Comparison of ENCODE assay signal across 8 cellular contexts in the genomic region with DNA sequence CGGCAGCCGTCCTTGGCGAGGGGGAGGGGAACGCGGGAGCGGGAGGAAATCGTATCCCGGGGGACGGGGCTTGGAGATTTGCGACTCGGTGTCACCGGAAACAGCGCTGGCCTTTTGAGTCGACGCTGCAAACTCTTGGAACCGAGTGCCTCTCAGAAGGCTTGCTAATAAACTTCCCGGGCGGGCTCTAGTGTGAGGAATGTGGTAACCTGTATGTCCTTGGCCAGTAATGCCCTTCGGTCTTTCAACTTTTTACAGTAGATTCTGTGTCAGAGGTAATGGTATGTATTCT.
DNase-seq lines count a peak whose midpoint lies in the region; ATAC-seq and TF ChIP-seq lines count a peak whose summit lies in the region.

No MANE protein-coding gene starts in this region.

- peaks cover 0 to 9% of the 10 kb centered on the region in 2 donors for H3K36me3 Mint-ChIP-seq in activated T-cell treated with anti-CD3 and anti-CD28 coated beads, Interleukin-2, amount 50 U/mL, for 72 hours (ENCODE audit: insufficient read depth in 2 of 2)

- TF ChIP-seq POLR2A in spleen (IDR thresholded peaks at IDR 0.05): no peak

- H3K4me1 ChIP-seq in right cardiac atrium (ENCODE audit: control insufficient read depth, insufficient read depth, low read length) (peaks cover 4% of the 10 kb centered on the region), spleen (peaks cover 41 to 63% (median 59%) of the 10 kb centered on the region in 6 donors)

- H3K27me3 ChIP-seq in WERI-Rb-1 (ENCODE audit: insufficient read depth, low read depth, severe bottlenecking): no peaks in the 10 kb centered on the region
- no peaks in the 10 kb centered on the region for H3K27me3 ChIP-seq in right cardiac atrium (ENCODE audit: control insufficient read depth, insufficient read depth)
- H3K27me3 ChIP-seq in spleen (replicated peaks in 1 of 7): no peaks in the 10 kb centered on the region

- peaks cover 34% of the 10 kb centered on the region for H3K36me3 ChIP-seq in WERI-Rb-1
- peaks cover 0 to 10% (median 2%) of the 10 kb centered on the region in 6 donors for H3K36me3 ChIP-seq in spleen

- under 1% methylated on average over 19 of the region's 19 CpGs for WGBS in right cardiac atrium
- WGBS in spleen, 5 donors: 0 to 2% (median 1%) methylated on average over 15 to 19 of the region's 19 CpGs

- H3K27ac ChIP-seq in WERI-Rb-1 (peak overlapping the region; percentile 100), right cardiac atrium (ENCODE audit: low read length) (peak overlapping the region; percentile 81), spleen (peak overlapping the region; percentile 92 to 100 (median 100))

- H3K9me3 ChIP-seq in WERI-Rb-1 (ENCODE audit: severe bottlenecking): no peaks in the 10 kb centered on the region
- no peaks in the 10 kb centered on the region for H3K9me3 ChIP-seq in right cardiac atrium (ENCODE audit: control insufficient read depth, low read length)
- H3K9me3 ChIP-seq in spleen: no peaks in the 10 kb centered on the region

- H3K27ac Mint-ChIP-seq in activated T-cell treated with anti-CD3 and anti-CD28 coated beads, Interleukin-2, amount 50 U/mL, for 72 hours: peak overlapping the region; percentile 95

- no peak for ATAC-seq in activated T-cell treated with anti-CD3 and anti-CD28 coated beads, Interleukin-2, amount 50 U/mL, for 72 hours (replicated peaks in 1 of 2)
- no peak for ATAC-seq in right cardiac atrium

- H3K27me3 Mint-ChIP-seq in activated T-cell treated with anti-CD3 and anti-CD28 coated beads, Interleukin-2, amount 50 U/mL, for 72 hours (ENCODE audit: low read depth): no peaks in the 10 kb centered on the region

- peak overlapping the region; percentile 100 for H3K4me3 ChIP-seq in WERI-Rb-1 (ENCODE audit: low read depth, low read length)
- H3K4me3 ChIP-seq in right cardiac atrium (ENCODE audit: low read length): peak overlapping the region; percentile 93
- peak overlapping the region; percentile 65 to 95 (median 76) for H3K4me3 ChIP-seq in spleen

- H3K9me3 Mint-ChIP-seq in activated T-cell treated with anti-CD3 and anti-CD28 coated beads, Interleukin-2, amount 50 U/mL, for 72 hours: no peaks in the 10 kb centered on the region

- intact Hi-C loops in right cardiac atrium (cut with DNase I): no loop called here
- intact Hi-C loops in spleen (cut with DNase I; ENCODE audit: low total_unique reads): no loop called here

- peak overlapping the region; percentile 84 to 97 for H3K4me3 Mint-ChIP-seq in activated T-cell treated with anti-CD3 and anti-CD28 coated beads, Interleukin-2, amount 50 U/mL, for 72 hours

- TF ChIP-seq CTCF in WERI-Rb-1 (IDR thresholded peaks at IDR 0.05; ENCODE audit: low read depth, low read length) (no peak), spleen (IDR thresholded peaks at IDR 0.05 in 8 of 11, conservative IDR thresholded peaks at IDR 0.05 in 3 of 11) (no peak)

- DNase-seq in activated T-cell treated with anti-CD3 and anti-CD28 coated beads, Interleukin-2, amount 50 U/mL, for 72 hours: no peak
- DNase-seq in activated T-cell treated with anti-CD3 and anti-CD28 coated beads for 4 hours (no peak), WERI-Rb-1 (no peak), right cardiac atrium (no peak), spleen (no peak), KBM-7 (no peak), germinal center (ENCODE audit: low spot score) (no peak), inferior parietal cortex (ENCODE audit: extremely low spot score) (no peak)

- in situ Hi-C loops in KBM-7 (cut with MboI; ENCODE audit: low pct_unique_long_range_greater_than_20kb, low sequenced_read_pairs): no loop called here

- H3K4me1 Mint-ChIP-seq in activated T-cell treated with anti-CD3 and anti-CD28 coated beads, Interleukin-2, amount 50 U/mL, for 72 hours (ENCODE audit: low read depth): peaks cover 64% of the 10 kb centered on the region
